2 cellular contexts compared by ENCODE assay signal in genomic region chr5:84435861-84436346, GRCh38. TPM values are rescaled to one million over a fixed set of nuclear protein-coding genes. Genes with fewer than 3 reads are reported as not detected.
"Had no signal": no experiment of that assay in that cellular context is flagged by ENCODE, and none has a peak within 500 bp of the region (broad histone marks: within the 10 kb centered on the region; RNA-seq: fewer than 3 reads in every experiment).

No MANE protein-coding gene starts in this region.

RNA-seq across cellular contexts. Expression of gene EDIL3, which starts 51.2 kb away (rescaled TPM):
- total RNA-seq: naive thymus-derived CD4-positive, alpha-beta T cell; T-helper 17 cell had no signal
- polyA plus RNA-seq: naive thymus-derived CD4-positive, alpha-beta T cell had no signal
